ENCODE assay signal across 1 cellular context in genomic region chr10:22598488-22598887, GRCh38.
TF ChIP-seq lines count a peak whose summit lies in the region.

No MANE protein-coding gene starts in this region.

TF ChIP-seq in GM12878, 131 proteins besides CTCF, POLR2A, EP300 and RAD21 (continued from another document):
- no peak for TF ChIP-seq ELK1 (IDR thresholded peaks at IDR 0.05; ENCODE audit: low read depth, low read length)
- no peak for TF ChIP-seq BACH1 (IDR thresholded peaks at IDR 0.05; ENCODE audit: borderline replicate concordance)
